ENCODE assay signal across 15 cellular contexts in genomic region chr3:4680881-4681300, GRCh38.
A peak's percentile ranks its signal among the peaks of the same experiment; 100 is the strongest.
DNase-seq lines count a peak whose midpoint lies in the region; ATAC-seq, FAIRE-seq and TF ChIP-seq lines count a peak whose summit lies in the region.
"Had no signal": no experiment of that assay in that cellular context is flagged by ENCODE, and none has a peak within 500 bp of the region (broad histone marks: within the 10 kb centered on the region; RNA-seq: fewer than 3 reads in every experiment).

No MANE protein-coding gene starts in this region.

- peak overlapping the region in 1 of 7 donors; percentile 15 for H3K27ac Mint-ChIP-seq in CD4-positive, alpha-beta memory T cell
- H3K27ac Mint-ChIP-seq in activated CD8-positive, alpha-beta T cell treated with anti-CD3 and anti-CD28 coated beads, Interleukin-2, amount 10 ng/mL, durations not matched to agents 7 days and 5 days: no peak overlapping the region
- H3K27ac Mint-ChIP-seq: activated CD4-positive, alpha-beta memory T cell treated with anti-CD3 and anti-CD28 coated beads, Interleukin-2, amount 10 ng/mL, durations not matched to agents 7 days and 5 days; activated T-helper 17 cell treated with anti-CD3 and anti-CD28 coated beads, Interleukin-2, amount 50 U/mL, for 72 hours; endodermal cell had no signal

- no peaks in the 10 kb centered on the region for H3K9me3 Mint-ChIP-seq in CD4-positive, alpha-beta memory T cell
- no peaks in the 10 kb centered on the region for H3K9me3 Mint-ChIP-seq in activated CD8-positive, alpha-beta T cell treated with anti-CD3 and anti-CD28 coated beads, Interleukin-2, amount 10 ng/mL, durations not matched to agents 7 days and 5 days (ENCODE audit: insufficient read depth)
- H3K9me3 Mint-ChIP-seq: activated CD4-positive, alpha-beta memory T cell treated with anti-CD3 and anti-CD28 coated beads, Interleukin-2, amount 10 ng/mL, durations not matched to agents 7 days and 5 days; activated T-helper 17 cell treated with anti-CD3 and anti-CD28 coated beads, Interleukin-2, amount 50 U/mL, for 72 hours; endodermal cell; neural crest cell had no signal

- TF ChIP-seq CTCF in K562 (IDR thresholded peaks at IDR 0.05 in 2 of 3, conservative IDR thresholded peaks at IDR 0.05 in 1 of 3; ENCODE audit: insufficient read depth in 2 of 3, low read depth in 1 of 3, low read length in 3 of 3): no peak

- no peak overlapping the region for H3K4me3 ChIP-seq in K562
- H3K4me3 ChIP-seq in CD4-positive, alpha-beta memory T cell (ENCODE audit: low read length in 2 of 2): no peak overlapping the region
- H3K4me3 ChIP-seq: vagina had no signal

- no peaks in the 10 kb centered on the region for H3K4me1 Mint-ChIP-seq in CD4-positive, alpha-beta memory T cell
- peaks cover 18% of the 10 kb centered on the region for H3K4me1 Mint-ChIP-seq in activated CD8-positive, alpha-beta T cell treated with anti-CD3 and anti-CD28 coated beads, Interleukin-2, amount 10 ng/mL, durations not matched to agents 7 days and 5 days (ENCODE audit: low read depth)
- H3K4me1 Mint-ChIP-seq: activated CD4-positive, alpha-beta memory T cell treated with anti-CD3 and anti-CD28 coated beads, Interleukin-2, amount 10 ng/mL, durations not matched to agents 7 days and 5 days; activated T-helper 17 cell treated with anti-CD3 and anti-CD28 coated beads, Interleukin-2, amount 50 U/mL, for 72 hours; neural crest cell had no signal

- intact Hi-C loops in K562 (cut with micrococcal nuclease) (no loop called here), left ventricle myocardium superior (cut with micrococcal nuclease) (no loop called here)
- intact Hi-C loops in CD4-positive, alpha-beta memory T cell (cut with micrococcal nuclease): no loop called here

- H3K4me1 ChIP-seq in K562 (replicated peaks in 1 of 2; ENCODE audit: control insufficient read depth in 2 of 2, insufficient read depth in 2 of 2, low read length in 2 of 2): no peaks in the 10 kb centered on the region
- no peaks in the 10 kb centered on the region for H3K4me1 ChIP-seq in CD4-positive, alpha-beta memory T cell (ENCODE audit: insufficient read depth, low read length)
- H3K4me1 ChIP-seq: foreskin keratinocyte, vagina had no signal

- no peak for TF ChIP-seq EP300 in K562 (IDR thresholded peaks at IDR 0.05; ENCODE audit: low read length)

- CTCF ChIA-PET in K562 (lab: Yijun Ruan, JAX; ENCODE audit: low intra/inter-chr PET ratio): no interaction called here
- CTCF ChIA-PET in CD4-positive, alpha-beta memory T cell (lab: Charles Lee; ENCODE audit: partially characterized antibody): no interaction called here
- CTCF ChIA-PET in activated CD8-positive, alpha-beta T cell treated with anti-CD3 and anti-CD28 coated beads, Interleukin-2, amount 10 ng/mL, durations not matched to agents 7 days and 5 days (lab: Charles Lee): no interaction called here

- in situ Hi-C loops in K562 (cut with MboI): no loop called here

- H4K20me1 ChIP-seq in K562 (replicated peaks; ENCODE audit: control insufficient read depth, insufficient read depth, low read length): no peaks in the 10 kb centered on the region

- H3K27me3 Mint-ChIP-seq in CD4-positive, alpha-beta memory T cell: no peaks in the 10 kb centered on the region
- no peaks in the 10 kb centered on the region for H3K27me3 Mint-ChIP-seq in activated CD8-positive, alpha-beta T cell treated with anti-CD3 and anti-CD28 coated beads, Interleukin-2, amount 10 ng/mL, durations not matched to agents 7 days and 5 days (ENCODE audit: low read depth)
- H3K27me3 Mint-ChIP-seq: activated CD4-positive, alpha-beta memory T cell treated with anti-CD3 and anti-CD28 coated beads, Interleukin-2, amount 10 ng/mL, durations not matched to agents 7 days and 5 days; activated T-helper 17 cell treated with anti-CD3 and anti-CD28 coated beads, Interleukin-2, amount 50 U/mL, for 72 hours had no signal

- no peak overlapping the region for H3K27ac ChIP-seq in K562 (ENCODE audit: extremely low read depth, low read depth, low read length)
- no peak overlapping the region for H3K27ac ChIP-seq in CD4-positive, alpha-beta memory T cell (ENCODE audit: low read depth, low read length)
- H3K27ac ChIP-seq: foreskin keratinocyte, vagina had no signal

- DNase-seq in AG08396 (ENCODE audit: low spot score) (peak; percentile 41), HTR-8/SVneo (ENCODE audit: insufficient read length, low spot score) (peak; percentile 13), K562 (ENCODE audit: extremely low read depth in 1 of 4, low spot score in 3 of 4) (no peak), kidney glomerular epithelial cell (lab: John Stamatoyannopoulos, UW) (peak; percentile 44), left ventricle myocardium superior (no peak), GM19240 (ENCODE audit: insufficient read length, low spot score) (no peak)
- no peak for DNase-seq in CD4-positive, alpha-beta memory T cell
- no peak for DNase-seq in activated CD8-positive, alpha-beta T cell treated with anti-CD3 and anti-CD28 coated beads, Interleukin-2, amount 10 ng/mL, durations not matched to agents 7 days and 5 days
- DNase-seq: activated CD4-positive, alpha-beta memory T cell treated with anti-CD3 and anti-CD28 coated beads, Interleukin-2, amount 10 ng/mL, durations not matched to agents 7 days and 5 days; endodermal cell; MM.1S had no signal

- no peak overlapping the region for H3K4me3 Mint-ChIP-seq in CD4-positive, alpha-beta memory T cell
- no peak overlapping the region for H3K4me3 Mint-ChIP-seq in activated CD8-positive, alpha-beta T cell treated with anti-CD3 and anti-CD28 coated beads, Interleukin-2, amount 10 ng/mL, durations not matched to agents 7 days and 5 days
- H3K4me3 Mint-ChIP-seq: activated CD4-positive, alpha-beta memory T cell treated with anti-CD3 and anti-CD28 coated beads, Interleukin-2, amount 10 ng/mL, durations not matched to agents 7 days and 5 days; activated T-helper 17 cell treated with anti-CD3 and anti-CD28 coated beads, Interleukin-2, amount 50 U/mL, for 72 hours; endodermal cell; neural crest cell had no signal

- peaks cover 86 to 89% of the 10 kb centered on the region in 2 donors for H3K36me3 Mint-ChIP-seq in CD4-positive, alpha-beta memory T cell
- H3K36me3 Mint-ChIP-seq in activated CD8-positive, alpha-beta T cell treated with anti-CD3 and anti-CD28 coated beads, Interleukin-2, amount 10 ng/mL, durations not matched to agents 7 days and 5 days (ENCODE audit: low read depth): peaks cover 62% of the 10 kb centered on the region

- no peak overlapping the region for H3K9ac ChIP-seq in K562 (ENCODE audit: insufficient read depth in 1 of 2, low read depth in 2 of 2, low read length in 2 of 2)

- peaks cover 11% of the 10 kb centered on the region; the same call in 1 of the 3 replicates for H3K36me3 ChIP-seq in K562 (ENCODE audit: control insufficient read depth, insufficient read depth, low read length)
- peaks cover 30% of the 10 kb centered on the region for H3K36me3 ChIP-seq in CD4-positive, alpha-beta memory T cell (ENCODE audit: insufficient read depth, low read length)

- TF ChIP-seq POLR2A in K562 (conservative IDR thresholded peaks at IDR 0.05): no peak

- no peak for ATAC-seq in K562
- ATAC-seq in activated CD8-positive, alpha-beta T cell treated with anti-CD3 and anti-CD28 coated beads, Interleukin-2, amount 10 ng/mL, durations not matched to agents 7 days and 5 days: no peak
- no peak for ATAC-seq in left ventricle myocardium superior
- ATAC-seq: activated T-helper 17 cell treated with anti-CD3 and anti-CD28 coated beads, Interleukin-2, amount 50 U/mL, for 72 hours; foreskin keratinocyte had no signal

- no peaks in the 10 kb centered on the region for H3K9me3 ChIP-seq in K562 (replicated peaks; ENCODE audit: control insufficient read depth, insufficient read depth, low read depth, low read length)
- H3K9me3 ChIP-seq in CD4-positive, alpha-beta memory T cell (ENCODE audit: control insufficient read depth in 1 of 2, low read length in 2 of 2): no peaks in the 10 kb centered on the region
- H3K9me3 ChIP-seq: vagina had no signal

- POLR2A ChIA-PET in K562 (lab: Yijun Ruan, JAX): no interaction called here
- POLR2A ChIA-PET in CD4-positive, alpha-beta memory T cell (lab: Charles Lee; ENCODE audit: partially characterized antibody): no interaction called here
- POLR2A ChIA-PET in activated CD8-positive, alpha-beta T cell treated with anti-CD3 and anti-CD28 coated beads, Interleukin-2, amount 10 ng/mL, durations not matched to agents 7 days and 5 days (lab: Charles Lee): interaction anchor here (0.6 kb wide), 1 partner anchor 41 kb away, joined by 3 read pairs; no protein-coding TSS in a partner anchor

- H3K79me2 ChIP-seq in K562 (ENCODE audit: control insufficient read depth, insufficient read depth, low read length): no peaks in the 10 kb centered on the region

- FAIRE-seq in HTR-8/SVneo (lab: Jason Lieb, UNC) (no peak), K562 (lab: Jason Lieb, UNC) (no peak)

- 64% methylated on average over 2 of the region's 2 CpGs for WGBS in K562 (ENCODE audit: insufficient coverage, low coverage, missing lambda C conversion rate)

- H3K27me3 ChIP-seq in K562 (ENCODE audit: control insufficient read depth in 2 of 2, insufficient read depth in 2 of 2, low read length in 2 of 2): no peaks in the 10 kb centered on the region; a peak in 1 of 5 replicates
- H3K27me3 ChIP-seq in CD4-positive, alpha-beta memory T cell (ENCODE audit: insufficient read depth, low read length): no peaks in the 10 kb centered on the region
- H3K27me3 ChIP-seq: foreskin keratinocyte, vagina had no signal

- no peak overlapping the region for H2AFZ ChIP-seq in K562 (ENCODE audit: low read depth, low read length)

- H3K4me2 ChIP-seq in K562 (ENCODE audit: insufficient read depth, low read length): no peak overlapping the region

- H3K9me1 ChIP-seq in K562 (ENCODE audit: control insufficient read depth, insufficient read depth, low read length): no peaks in the 10 kb centered on the region

- no peak for TF ChIP-seq RAD21 in K562 (CRISPR knock-in tag; conservative IDR thresholded peaks at IDR 0.05 in 1 of 2, IDR thresholded peaks at IDR 0.05 in 1 of 2)

- no TSS peak for BruUV-seq in K562 (replicated peaks; lab: Mats Ljungman, UMichigan)

Comparison
In these comparisons a context has a peak if more than half of its experiments do, and no peak if none do; other contexts are left out.
1. DNase-seq: peak in AG08396 (single experiment), HTR-8/SVneo (single experiment) and kidney glomerular epithelial cell (single experiment); none in K562 (0 of 4), CD4-positive, alpha-beta memory T cell (0 of 5), activated CD8-positive, alpha-beta T cell treated with anti-CD3 and anti-CD28 coated beads, Interleukin-2, amount 10 ng/mL, durations not matched to agents 7 days and 5 days (single experiment), left ventricle myocardium superior (single experiment) and GM19240 (single experiment).